ENCODE assay signal across 22 cellular contexts in genomic region chr1:17819129-17819802, GRCh38.
A peak's percentile ranks its signal among the peaks of the same experiment; 100 is the strongest.
DNase-seq lines count a peak whose midpoint lies in the region; TF ChIP-seq lines count a peak whose summit lies in the region.
"Had no signal": no experiment of that assay in that cellular context is flagged by ENCODE, and none has a peak within 500 bp of the region (broad histone marks: within the 10 kb centered on the region; RNA-seq: fewer than 3 reads in every experiment).

No MANE protein-coding gene starts in this region.

- intact Hi-C loops in stomach (cut with DNase I; ENCODE audit: low total_unique reads), result no loop called here
- intact Hi-C loops in colonic mucosa (cut with DNase I), result no loop called here

- H3K4me3 ChIP-seq in stomach (no peak overlapping the region), colonic mucosa (no peak overlapping the region)
- H3K4me3 ChIP-seq: BLaER1, body of pancreas, sigmoid colon, SK-N-MC, thoracic aorta had no signal

- no peak overlapping the region for H3K27ac Mint-ChIP-seq in activated naive CD8-positive, alpha-beta T cell treated with anti-CD3 and anti-CD28 coated beads for 36 hours
- H3K27ac Mint-ChIP-seq: immature natural killer cell; stimulated activated effector memory CD8-positive, alpha-beta T cell treated with anti-CD3 and anti-CD28 coated beads, Interleukin-12 subunit alpha, Interleukin-12 subunit beta, amount 100 ng/mL, for 72 hours had no signal

- TF ChIP-seq POLR2A in stomach (IDR thresholded peaks at IDR 0.05), result no peak

- H3K9ac ChIP-seq in colonic mucosa (ENCODE audit: low read depth in 2 of 2, low read length in 2 of 2), result no peak overlapping the region
- H3K9ac ChIP-seq: BLaER1 had no signal

- H3K27me3 ChIP-seq in stomach (peaks cover 0 to 44% (median 7%) of the 10 kb centered on the region in 3 donors), colonic mucosa (no peaks in the 10 kb centered on the region)
- H3K27me3 ChIP-seq: BLaER1, body of pancreas had no signal

- H3K36me3 Mint-ChIP-seq in activated naive CD8-positive, alpha-beta T cell treated with anti-CD3 and anti-CD28 coated beads for 36 hours, result no peaks in the 10 kb centered on the region
- H3K36me3 Mint-ChIP-seq: stimulated activated effector memory CD8-positive, alpha-beta T cell treated with anti-CD3 and anti-CD28 coated beads, Interleukin-12 subunit alpha, Interleukin-12 subunit beta, amount 100 ng/mL, for 72 hours had no signal

- H3K4me1 Mint-ChIP-seq in activated naive CD8-positive, alpha-beta T cell treated with anti-CD3 and anti-CD28 coated beads for 36 hours, result no peaks in the 10 kb centered on the region
- H3K4me1 Mint-ChIP-seq: immature natural killer cell; stimulated activated effector memory CD8-positive, alpha-beta T cell treated with anti-CD3 and anti-CD28 coated beads, Interleukin-12 subunit alpha, Interleukin-12 subunit beta, amount 100 ng/mL, for 72 hours had no signal

- H3K4me1 ChIP-seq in stomach, result no peaks in the 10 kb centered on the region
- H3K4me1 ChIP-seq in colonic mucosa, result no peaks in the 10 kb centered on the region
- H3K4me1 ChIP-seq: BLaER1, body of pancreas, sigmoid colon had no signal

- peaks cover 0 to 8% (median 0%) of the 10 kb centered on the region in 4 donors for H3K9me3 ChIP-seq in stomach
- H3K9me3 ChIP-seq in colonic mucosa, result no peaks in the 10 kb centered on the region
- H3K9me3 ChIP-seq: BLaER1, body of pancreas, thoracic aorta had no signal

- no peak for TF ChIP-seq EP300 in stomach (IDR thresholded peaks at IDR 0.05)

- DNase-seq in NCI-H82 (lab: John Stamatoyannopoulos, UW), result peak; percentile 66
- DNase-seq in NCI-H82 treated with DMSO at 0.1 percent for 48 hours (lab: John Stamatoyannopoulos, UW; ENCODE audit: unreplicated experiment), result no peak
- peak; percentile 64 for DNase-seq in cerebellar cortex (ENCODE audit: low spot score)
- DNase-seq in islet precursor cell, result peak; percentile 40
- DNase-seq in stomach, result peak; percentile 17
- DNase-seq in DMS79 treated with DMSO at 0.1 percent for 48 hours (lab: John Stamatoyannopoulos, UW), result no peak
- no peak for DNase-seq in colonic mucosa
- DNase-seq in activated naive CD8-positive, alpha-beta T cell treated with anti-CD3 and anti-CD28 coated beads for 36 hours, result no peak
- DNase-seq: activated CD4-positive, CD25-positive, alpha-beta regulatory T cell treated with anti-CD3 and anti-CD28 coated beads, Interleukin-2, amount 50 U/mL, for 72 hours; body of pancreas; cortex of kidney; GDM1; immature natural killer cell; mammary epithelial cell; NCI-H1436; NCI-H226; sigmoid colon; T1000 had no signal

- H3K27me3 Mint-ChIP-seq in activated naive CD8-positive, alpha-beta T cell treated with anti-CD3 and anti-CD28 coated beads for 36 hours, result peaks cover 31% of the 10 kb centered on the region

- H3K9me3 Mint-ChIP-seq in activated naive CD8-positive, alpha-beta T cell treated with anti-CD3 and anti-CD28 coated beads for 36 hours, result peaks cover 9% of the 10 kb centered on the region
- H3K9me3 Mint-ChIP-seq: stimulated activated effector memory CD8-positive, alpha-beta T cell treated with anti-CD3 and anti-CD28 coated beads, Interleukin-12 subunit alpha, Interleukin-12 subunit beta, amount 100 ng/mL, for 72 hours had no signal

- H3K36me3 ChIP-seq in stomach, result no peaks in the 10 kb centered on the region
- no peaks in the 10 kb centered on the region for H3K36me3 ChIP-seq in colonic mucosa
- H3K36me3 ChIP-seq: BLaER1, sigmoid colon, thoracic aorta had no signal

- no peak overlapping the region for H3K27ac ChIP-seq in stomach
- H3K27ac ChIP-seq in colonic mucosa, result no peak overlapping the region
- H3K27ac ChIP-seq: BLaER1, body of pancreas, sigmoid colon, SK-N-MC, thoracic aorta had no signal

- H3K4me3 Mint-ChIP-seq in activated naive CD8-positive, alpha-beta T cell treated with anti-CD3 and anti-CD28 coated beads for 36 hours, result no peak overlapping the region
- H3K4me3 Mint-ChIP-seq: immature natural killer cell; stimulated activated effector memory CD8-positive, alpha-beta T cell treated with anti-CD3 and anti-CD28 coated beads, Interleukin-12 subunit alpha, Interleukin-12 subunit beta, amount 100 ng/mL, for 72 hours had no signal

- TF ChIP-seq CTCF in stomach (IDR thresholded peaks at IDR 0.05) (no peak), colonic mucosa (IDR thresholded peaks at IDR 0.05) (no peak)

- 37 to 46% (median 39%) methylated on average over 15 to 17 of the region's 17 CpGs for WGBS in stomach, 5 donors

Comparison
In these comparisons a context has a peak if more than half of its experiments do, and no peak if none do; other contexts are left out.
1. DNase-seq: peak in NCI-H82 (single experiment), cerebellar cortex (single experiment), islet precursor cell (single experiment) and stomach (single experiment); none in NCI-H82 treated with DMSO at 0.1 percent for 48 hours (single experiment), DMS79 treated with DMSO at 0.1 percent for 48 hours (single experiment), colonic mucosa (single experiment) and activated naive CD8-positive, alpha-beta T cell treated with anti-CD3 and anti-CD28 coated beads for 36 hours (single experiment).